Comparison of ENCODE assay signal across 11 cellular contexts in the genomic region with DNA sequence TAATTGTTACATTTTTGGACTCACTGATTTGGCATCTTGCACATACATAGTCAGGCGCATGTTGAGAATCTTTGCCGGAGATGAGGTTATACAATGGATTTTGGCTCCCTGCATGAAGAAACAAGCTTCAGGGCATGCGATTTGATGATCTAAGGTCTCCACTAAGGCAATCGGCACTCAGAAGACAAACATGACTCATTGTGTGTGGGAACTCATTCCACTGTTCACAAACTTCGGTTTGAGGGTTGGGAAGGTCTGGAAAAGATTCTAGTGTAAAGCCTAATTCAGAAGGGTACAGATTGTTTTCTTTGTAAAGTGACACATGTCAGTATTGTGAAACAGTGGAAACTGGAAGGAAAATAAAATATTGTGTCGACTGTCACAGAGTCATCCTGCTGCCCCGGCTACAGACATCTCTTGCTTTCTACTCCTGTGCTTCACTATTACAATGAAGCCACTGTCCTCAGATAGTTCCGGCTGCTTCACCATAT.
DNase-seq lines count a peak whose midpoint lies in the region; ATAC-seq and TF ChIP-seq lines count a peak whose summit lies in the region.
"Had no signal": no experiment of that assay in that cellular context is flagged by ENCODE, and none has a peak within 500 bp of the region (broad histone marks: within the 10 kb centered on the region; RNA-seq: fewer than 3 reads in every experiment).

No MANE protein-coding gene starts in this region.

- peak overlapping the region; percentile 96 for H3K27ac ChIP-seq in smooth muscle cell (ENCODE audit: low read depth)

- H3K4me2 ChIP-seq in smooth muscle cell, result peak overlapping the region; percentile 70

- WGBS in smooth muscle cell (ENCODE audit: low lambda C conversion rate), result 11% methylated on average over 8 of the region's 8 CpGs

- intact Hi-C loops in left cardiac atrium (cut with DNase I), result no loop called here

- no peak overlapping the region for H3K4me3 ChIP-seq in smooth muscle cell

- ATAC-seq in left cardiac atrium, result peak in 1 of 2 donors; percentile 94
- no peak for ATAC-seq in HG03571 (IDR thresholded peaks at IDR 0.05; ENCODE audit: unreplicated experiment)

- H3K9ac ChIP-seq in smooth muscle cell (ENCODE audit: low read depth), result peak overlapping the region; percentile 78

- H2AFZ ChIP-seq in smooth muscle cell (ENCODE audit: low read depth), result no peak overlapping the region

- H3K9me3 ChIP-seq in smooth muscle cell (replicated peaks; ENCODE audit: low read depth), result no peaks in the 10 kb centered on the region

- no peaks in the 10 kb centered on the region for H4K20me1 ChIP-seq in smooth muscle cell (ENCODE audit: low read depth)

- H3K79me2 ChIP-seq in smooth muscle cell (ENCODE audit: low read depth), result no peaks in the 10 kb centered on the region

- TF ChIP-seq CTCF in smooth muscle cell (IDR thresholded peaks at IDR 0.05; ENCODE audit: borderline replicate concordance, insufficient read depth, poor library complexity, severe bottlenecking), result no peak

- H3F3A ChIP-seq in smooth muscle cell (ENCODE audit: low read depth), result no peaks in the 10 kb centered on the region

- H3K27me3 ChIP-seq in smooth muscle cell (ENCODE audit: low read depth), result no peaks in the 10 kb centered on the region

- no peaks in the 10 kb centered on the region for H3K36me3 ChIP-seq in smooth muscle cell (ENCODE audit: low read depth)

- DNase-seq in HCEC 1CT (peak; percentile 100), amniotic epithelial cell (ENCODE audit: low read depth) (peak; percentile 97), left cardiac atrium (peak; percentile 21), smooth muscle cell (lab: John Stamatoyannopoulos, UW; ENCODE audit: unreplicated experiment) (no peak), NCI-H446 (lab: John Stamatoyannopoulos, UW) (no peak)
- no peak for DNase-seq in activated CD8-positive, alpha-beta memory T cell treated with anti-CD3 and anti-CD28 coated beads, Interleukin-2, amount 50 U/mL, for 4 hours
- no peak for DNase-seq in stimulated activated naive CD4-positive, alpha-beta T cell (lab: John Stamatoyannopoulos, UW)
- DNase-seq: activated naive CD8-positive, alpha-beta T cell treated with anti-CD3 and anti-CD28 coated beads for 36 hours; NCI-H1417; stimulated activated CD4-positive, alpha-beta T cell treated with anti-CD3 and anti-CD28 coated beads, Interleukin-1b, Interleukin-23, amount 100 ng/mL, for 48 hours had no signal

- peaks cover 7% of the 10 kb centered on the region for H3K4me1 ChIP-seq in smooth muscle cell (ENCODE audit: low read depth)

Comparison
In these comparisons a context has a peak if more than half of its experiments do, and no peak if none do; other contexts are left out.
1. DNase-seq: peak in HCEC 1CT (single experiment), amniotic epithelial cell (single experiment) and left cardiac atrium (single experiment); none in smooth muscle cell (single experiment), activated CD8-positive, alpha-beta memory T cell treated with anti-CD3 and anti-CD28 coated beads, Interleukin-2, amount 50 U/mL, for 4 hours (single experiment), stimulated activated naive CD4-positive, alpha-beta T cell (0 of 6) and NCI-H446 (0 of 2).